In genomic region chr16:78227855-78228254, GRCh38 we compare ENCODE assay signal across 12 cellular contexts.
DNase-seq lines count a peak whose midpoint lies in the region; ATAC-seq, FAIRE-seq and TF ChIP-seq lines count a peak whose summit lies in the region.
"Had no signal": no experiment of that assay in that cellular context is flagged by ENCODE, and none has a peak within 500 bp of the region (broad histone marks: within the 10 kb centered on the region; RNA-seq: fewer than 3 reads in every experiment).

No MANE protein-coding gene starts in this region.

- no peak overlapping the region for H3K18ac ChIP-seq in trophoblast cell (ENCODE audit: low read length)

- no peak overlapping the region for H3K14ac ChIP-seq in trophoblast cell (ENCODE audit: low read length)

- no peak overlapping the region for H4K12ac ChIP-seq in trophoblast cell (ENCODE audit: low read depth, low read length)

- no peak for TF ChIP-seq EP300 in sigmoid colon (IDR thresholded peaks at IDR 0.05)

- no peaks in the 10 kb centered on the region for H3K79me2 ChIP-seq in trophoblast cell (ENCODE audit: control insufficient read depth, insufficient read depth, low read length, poor library complexity)

- intact Hi-C loops in sigmoid colon (cut with DNase I): no loop called here

- H2BK12ac ChIP-seq in trophoblast cell (ENCODE audit: low read length): no peak overlapping the region

- TF ChIP-seq CTCF in LNCAP (IDR thresholded peaks at IDR 0.05): peak; percentile 24; the same call in 1 of the 2 replicates
- no peak for TF ChIP-seq CTCF in lung (IDR thresholded peaks at IDR 0.05; ENCODE audit: control extremely low read depth, extremely low read depth)
- TF ChIP-seq CTCF in sigmoid colon (IDR thresholded peaks at IDR 0.05): peak in 1 of 4 experiments; percentile 6

- H3K9me3 ChIP-seq in lung (ENCODE audit: control insufficient read depth in 2 of 2, insufficient read depth in 1 of 2, low read length in 1 of 2) (no peaks in the 10 kb centered on the region), trophoblast cell (ENCODE audit: insufficient read depth, low read depth, low read length) (no peaks in the 10 kb centered on the region), sigmoid colon (no peaks in the 10 kb centered on the region)

- no peaks in the 10 kb centered on the region for H3K27me3 ChIP-seq in lung (ENCODE audit: control insufficient read depth, insufficient read depth)
- no peaks in the 10 kb centered on the region for H3K27me3 ChIP-seq in trophoblast cell (ENCODE audit: insufficient read depth, low read length)
- H3K27me3 ChIP-seq in sigmoid colon: no peaks in the 10 kb centered on the region

- no peak overlapping the region for H2BK5ac ChIP-seq in trophoblast cell (ENCODE audit: low read depth, low read length, poor library complexity)

- no peak overlapping the region for H2AFZ ChIP-seq in trophoblast cell (ENCODE audit: insufficient read depth, low read length, poor library complexity)

- H3K9ac ChIP-seq in trophoblast cell (ENCODE audit: low read length): no peak overlapping the region

- peak; percentile 52 for ATAC-seq in SK-N-SH treated with all-trans-retinoic acid at 6 μM for 48 hours
- no peak for ATAC-seq in lung (ENCODE audit: insufficient read depth, low FRiP score)
- ATAC-seq in HG03045 (IDR thresholded peaks at IDR 0.05; ENCODE audit: unreplicated experiment): no peak
- ATAC-seq: stimulated activated naive CD8-positive, alpha-beta T cell treated with anti-CD3 and anti-CD28 coated beads, Interleukin-15, Interleukin-2, amounts not matched to agents 100 U/mL and 50 U/mL, for 24 hours had no signal

- no peak overlapping the region for H4K91ac ChIP-seq in trophoblast cell (ENCODE audit: low read depth, low read length)

- H3K23ac ChIP-seq in trophoblast cell (ENCODE audit: low read length): no peak overlapping the region

- no peak overlapping the region for H2AK5ac ChIP-seq in trophoblast cell (ENCODE audit: low read length)

- no peak overlapping the region for H4K8ac ChIP-seq in trophoblast cell (ENCODE audit: low read depth, low read length)

- no peaks in the 10 kb centered on the region for H3K36me3 ChIP-seq in lung (ENCODE audit: control insufficient read depth in 2 of 2, insufficient read depth in 2 of 2, low read length in 2 of 2)
- no peaks in the 10 kb centered on the region for H3K36me3 ChIP-seq in trophoblast cell (ENCODE audit: control insufficient read depth in 1 of 2, insufficient read depth in 2 of 2, low read length in 2 of 2)
- no peaks in the 10 kb centered on the region for H3K36me3 ChIP-seq in sigmoid colon

- H3K27ac ChIP-seq in lung (ENCODE audit: low read depth in 1 of 2, low read length in 1 of 2): no peak overlapping the region
- no peak overlapping the region for H3K27ac ChIP-seq in trophoblast cell (ENCODE audit: low read depth, low read length)
- H3K27ac ChIP-seq in sigmoid colon: no peak overlapping the region

- no peak overlapping the region for H3K4me2 ChIP-seq in trophoblast cell (ENCODE audit: low read length)

- no peak overlapping the region for H2BK120ac ChIP-seq in trophoblast cell (ENCODE audit: insufficient read depth, low read length, poor library complexity)

- H3K4ac ChIP-seq in trophoblast cell (ENCODE audit: low read depth, low read length): no peak overlapping the region

- no peaks in the 10 kb centered on the region for H3K4me1 ChIP-seq in lung (ENCODE audit: control insufficient read depth in 2 of 2, insufficient read depth in 2 of 2, low read length in 2 of 2)
- H3K4me1 ChIP-seq in trophoblast cell (ENCODE audit: control insufficient read depth in 1 of 2, insufficient read depth in 2 of 2, low read length in 2 of 2): no peaks in the 10 kb centered on the region
- H3K4me1 ChIP-seq in sigmoid colon: peaks cover 0 to 16% (median 14%) of the 10 kb centered on the region in 4 donors

- no peaks in the 10 kb centered on the region for H3K79me1 ChIP-seq in trophoblast cell (ENCODE audit: low read length)

- H3K4me3 ChIP-seq in lung (no peak overlapping the region), trophoblast cell (ENCODE audit: low read depth, low read length) (no peak overlapping the region), sigmoid colon (no peak overlapping the region)

- TF ChIP-seq POLR2A in sigmoid colon (IDR thresholded peaks at IDR 0.05) (no peak), GM12892 (IDR thresholded peaks at IDR 0.05; ENCODE audit: low read depth, low read length) (no peak)

- FAIRE-seq in GM12892 (lab: Jason Lieb, UNC): no peak

- 86 to 88% methylated on average over 3 of the region's 3 CpGs for WGBS in lung, 2 donors
- WGBS in trophoblast cell (ENCODE audit: extremely low coverage, insufficient coverage, insufficient read length): no CpG with 5 or more reads among the region's 3 CpGs
- WGBS in sigmoid colon, 2 donors: 89 to 90% methylated on average over 3 of the region's 3 CpGs

- peak; percentile 46 for DNase-seq in D341Med (ENCODE audit: low spot score)
- DNase-seq in lung (ENCODE audit: low spot score): peak; percentile 14
- no peak for DNase-seq in trophoblast cell
- DNase-seq in sigmoid colon: no peak
- DNase-seq in GM12892 (ENCODE audit: insufficient read length): no peak
- DNase-seq: cortex of kidney; HFFc6; NCI-H226; stimulated activated naive CD8-positive, alpha-beta T cell treated with anti-CD3 and anti-CD28 coated beads, Interleukin-15, Interleukin-2, amounts not matched to agents 100 U/mL and 50 U/mL, for 24 hours had no signal

TF ChIP-seq in SK-N-SH treated with all-trans-retinoic acid at 6 μM for 48 hours, 23 proteins besides CTCF, POLR2A, EP300 and RAD21:
- TF ChIP-seq GLIS3 (CRISPR knock-in tag; IDR thresholded peaks at IDR 0.05) (no peak), SNAI2 (CRISPR knock-in tag; IDR thresholded peaks at IDR 0.05) (no peak), CSDC2 (CRISPR knock-in tag; IDR thresholded peaks at IDR 0.05) (no peak), CREB5 (CRISPR knock-in tag; IDR thresholded peaks at IDR 0.05; ENCODE audit: low read depth) (no peak), CSRNP3 (CRISPR knock-in tag; IDR thresholded peaks at IDR 0.05) (no peak), PPARA (CRISPR knock-in tag; IDR thresholded peaks at IDR 0.05; ENCODE audit: borderline replicate concordance) (no peak), POU6F1 (CRISPR knock-in tag; IDR thresholded peaks at IDR 0.05; ENCODE audit: borderline replicate concordance, low read depth) (no peak), ESRRG (CRISPR knock-in tag; IDR thresholded peaks at IDR 0.05) (no peak), ZC3H10 (CRISPR knock-in tag; IDR thresholded peaks at IDR 0.05) (no peak), ZFP3 (CRISPR knock-in tag; IDR thresholded peaks at IDR 0.05) (no peak), ZNF565 (CRISPR knock-in tag; conservative IDR thresholded peaks at IDR 0.05; ENCODE audit: low read depth) (no peak), TOX (CRISPR knock-in tag; IDR thresholded peaks at IDR 0.05; ENCODE audit: borderline replicate concordance) (no peak), TCF4 (CRISPR knock-in tag; IDR thresholded peaks at IDR 0.05; ENCODE audit: borderline replicate concordance) (no peak)

Comparison
In these comparisons a context has a peak if more than half of its experiments do, and no peak if none do; other contexts are left out.
1. DNase-seq: peak in D341Med (single experiment) and lung (single experiment); none in trophoblast cell (0 of 2), sigmoid colon (single experiment) and GM12892 (single experiment).